ENCODE assay signal across 17 cellular contexts in the genomic region with DNA sequence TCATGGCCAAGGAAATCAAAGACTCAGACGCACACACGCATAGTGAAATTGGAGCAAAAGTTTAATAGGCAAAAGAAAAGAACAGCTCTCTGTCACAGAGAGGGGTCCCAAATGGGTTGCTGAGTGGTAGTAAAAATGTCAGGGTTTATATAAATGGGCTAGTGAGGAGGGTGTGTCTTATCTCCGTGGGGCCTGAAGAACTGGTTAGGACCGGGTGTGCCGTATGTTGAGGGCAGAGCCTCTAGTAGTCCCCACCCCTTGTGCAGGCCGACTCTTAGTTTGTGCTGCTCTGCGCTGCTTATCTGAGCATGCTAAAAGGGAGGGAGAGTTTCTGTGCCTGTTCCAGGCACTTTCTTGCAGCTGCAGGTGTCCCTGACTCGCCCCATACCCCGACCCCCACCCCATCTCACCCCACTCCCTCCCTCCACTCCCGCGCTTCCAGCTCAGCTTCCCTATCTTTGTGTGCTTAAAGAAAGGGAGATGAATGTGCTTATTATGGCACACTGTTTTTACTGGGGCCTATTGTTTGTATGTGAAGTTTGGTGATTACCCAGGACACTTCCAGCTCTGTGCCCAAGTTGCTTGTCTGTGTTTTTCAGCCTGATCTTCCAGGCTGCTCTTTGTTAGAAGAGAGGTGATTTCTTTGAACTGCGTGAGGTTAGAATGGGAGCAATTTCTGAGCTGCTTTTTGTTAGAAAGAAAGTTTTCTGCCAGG.
A peak's percentile ranks its signal among the peaks of the same experiment; 100 is the strongest.
DNase-seq lines count a peak whose midpoint lies in the region; ATAC-seq and TF ChIP-seq lines count a peak whose summit lies in the region.
"Had no signal": no experiment of that assay in that cellular context is flagged by ENCODE, and none has a peak within 500 bp of the region (broad histone marks: within the 10 kb centered on the region; RNA-seq: fewer than 3 reads in every experiment).

No MANE protein-coding gene starts in this region.

- no peak overlapping the region for H3K4me3 Mint-ChIP-seq in MCF 10A (ENCODE audit: unreplicated experiment)
- H3K4me3 Mint-ChIP-seq in stimulated activated memory B cell treated with anti-CD40 and anti-IgM and Interleukin-4, amounts not matched to agents 10 μg/mL and 1 μg/mL and 100 μg/mL, for 72 hours, result no peak overlapping the region
- H3K4me3 Mint-ChIP-seq: CD4-positive, alpha-beta memory T cell; immature natural killer cell had no signal

- DNase-seq in mammary epithelial cell (no peak), MCF 10A (ENCODE audit: unreplicated experiment) (no peak), mucosa of gallbladder (ENCODE audit: low spot score) (peak; percentile 42), ureter (ENCODE audit: low spot score) (peak; percentile 62), SHP77 treated with DMSO at 0.1 percent for 48 hours (lab: John Stamatoyannopoulos, UW) (no peak)
- DNase-seq in activated CD4-positive, alpha-beta T cell treated with anti-CD3 and anti-CD28 coated beads, Interleukin-2, amount 50 U/mL, for 48 hours, result no peak
- DNase-seq: activated naive CD4-positive, alpha-beta T cell treated with Interleukin-2 at 50 U/mL for 16 hours; CD4-positive, alpha-beta memory T cell; gastrocnemius medialis; immature natural killer cell; NCI-H1105; upper lobe of left lung had no signal

- no peak overlapping the region for H3K27ac Mint-ChIP-seq in MCF 10A (ENCODE audit: low read depth, unreplicated experiment)
- no peak overlapping the region for H3K27ac Mint-ChIP-seq in stimulated activated memory B cell treated with anti-CD40 and anti-IgM and Interleukin-4, amounts not matched to agents 10 μg/mL and 1 μg/mL and 100 μg/mL, for 72 hours
- H3K27ac Mint-ChIP-seq: CD4-positive, alpha-beta memory T cell; immature natural killer cell had no signal

- no peak overlapping the region for H3K4me2 ChIP-seq in mammary epithelial cell (ENCODE audit: insufficient read depth, low read depth, low read length)
- H3K4me2 ChIP-seq: A549 had no signal

- H3K36me3 ChIP-seq in mammary epithelial cell (ENCODE audit: insufficient read depth, low read length) (no peaks in the 10 kb centered on the region), ectodermal cell (ENCODE audit: control insufficient read depth, insufficient read depth, low read length) (no peaks in the 10 kb centered on the region)
- H3K36me3 ChIP-seq: breast epithelium, gastrocnemius medialis, upper lobe of left lung had no signal

- dilution Hi-C loops in mammary epithelial cell (cut with HindIII; ENCODE audit: low sequenced_read_pairs), result no loop called here

- no peaks in the 10 kb centered on the region for H3K36me3 Mint-ChIP-seq in MCF 10A (ENCODE audit: insufficient read depth, unreplicated experiment)
- no peaks in the 10 kb centered on the region for H3K36me3 Mint-ChIP-seq in stimulated activated memory B cell treated with anti-CD40 and anti-IgM and Interleukin-4, amounts not matched to agents 10 μg/mL and 1 μg/mL and 100 μg/mL, for 72 hours
- H3K36me3 Mint-ChIP-seq: CD4-positive, alpha-beta memory T cell; immature natural killer cell had no signal

- no peaks in the 10 kb centered on the region for H3K4me1 Mint-ChIP-seq in MCF 10A (ENCODE audit: insufficient read depth, unreplicated experiment)
- no peaks in the 10 kb centered on the region for H3K4me1 Mint-ChIP-seq in stimulated activated memory B cell treated with anti-CD40 and anti-IgM and Interleukin-4, amounts not matched to agents 10 μg/mL and 1 μg/mL and 100 μg/mL, for 72 hours
- H3K4me1 Mint-ChIP-seq: CD4-positive, alpha-beta memory T cell; immature natural killer cell had no signal

- H3K9me3 Mint-ChIP-seq in MCF 10A (ENCODE audit: unreplicated experiment), result peaks cover 12% of the 10 kb centered on the region
- H3K9me3 Mint-ChIP-seq in stimulated activated memory B cell treated with anti-CD40 and anti-IgM and Interleukin-4, amounts not matched to agents 10 μg/mL and 1 μg/mL and 100 μg/mL, for 72 hours, result peaks cover 6% of the 10 kb centered on the region

- in situ Hi-C loops in mammary epithelial cell (cut with MboI; ENCODE audit: low sequenced_read_pairs in 2 of 2), result no loop called here

- H3K4me1 ChIP-seq in mammary epithelial cell (ENCODE audit: insufficient read depth, low read length), result no peaks in the 10 kb centered on the region
- peaks cover 5% of the 10 kb centered on the region for H3K4me1 ChIP-seq in ectodermal cell (ENCODE audit: control insufficient read depth, insufficient read depth, low read length)
- H3K4me1 ChIP-seq: A549, breast epithelium, gastrocnemius medialis, upper lobe of left lung had no signal

- no peak overlapping the region for H3K27ac ChIP-seq in mammary epithelial cell (ENCODE audit: insufficient read depth, low read depth, low read length)
- H3K27ac ChIP-seq in ectodermal cell (ENCODE audit: insufficient read depth, low read depth, low read length, poor library complexity, severe bottlenecking), result peak overlapping the region; percentile 54
- H3K27ac ChIP-seq: A549, breast epithelium, gastrocnemius medialis, upper lobe of left lung had no signal

- no peak overlapping the region for H3K9ac ChIP-seq in mammary epithelial cell (ENCODE audit: insufficient read depth, low read length)

- no peaks in the 10 kb centered on the region for H3K9me3 ChIP-seq in mammary epithelial cell (replicated peaks; ENCODE audit: insufficient read depth, low read length)
- H3K9me3 ChIP-seq in ectodermal cell (ENCODE audit: control insufficient read depth, low read length), result no peaks in the 10 kb centered on the region
- H3K9me3 ChIP-seq: A549, gastrocnemius medialis had no signal

- no peak for ATAC-seq in stimulated activated memory B cell treated with anti-CD40 and anti-IgM and Interleukin-4, amounts not matched to agents 10 μg/mL and 1 μg/mL and 100 μg/mL, for 72 hours
- ATAC-seq: A549, gastrocnemius medialis, Panc1 had no signal

- H4K20me1 ChIP-seq in mammary epithelial cell (ENCODE audit: insufficient read depth, low read length), result no peaks in the 10 kb centered on the region

- 66% methylated on average over 7 of the region's 12 CpGs for WGBS in mammary epithelial cell (ENCODE audit: low coverage, missing lambda C conversion rate)
- 72 to 78% methylated on average over 8 to 9 of the region's 12 CpGs for WGBS in ectodermal cell, 2 experiments

- CTCF ChIA-PET in mammary epithelial cell (lab: Charles Lee; ENCODE audit: low non-redundant PET), result no interaction called here
- CTCF ChIA-PET in MCF 10A (lab: Yijun Ruan, JAX), result no interaction called here

- H3K4me3 ChIP-seq in mammary epithelial cell (replicated peaks in 1 of 3; ENCODE audit: insufficient read depth in 1 of 3, low read depth in 2 of 3, low read length in 3 of 3) (no peak overlapping the region), ectodermal cell (ENCODE audit: insufficient read depth, low read depth, low read length) (no peak overlapping the region)
- H3K4me3 ChIP-seq: A549, breast epithelium, gastrocnemius medialis, upper lobe of left lung had no signal

- intact Hi-C loops in mammary epithelial cell (cut with micrococcal nuclease), result no loop called here
- intact Hi-C loops in MCF 10A (cut with micrococcal nuclease), result no loop called here

- BruUV-seq in mammary epithelial cell (replicated peaks; lab: Mats Ljungman, UMichigan) (no TSS peak), MCF 10A (replicated peaks; lab: Mats Ljungman, UMichigan) (no TSS peak)

- no peaks in the 10 kb centered on the region for H3K79me2 ChIP-seq in mammary epithelial cell (ENCODE audit: insufficient read depth, low read length)

- H2AFZ ChIP-seq in mammary epithelial cell (ENCODE audit: low read depth, low read length), result peak overlapping the region; percentile 48

- no peaks in the 10 kb centered on the region for H3K27me3 Mint-ChIP-seq in MCF 10A (ENCODE audit: insufficient read depth, unreplicated experiment)
- H3K27me3 Mint-ChIP-seq in stimulated activated memory B cell treated with anti-CD40 and anti-IgM and Interleukin-4, amounts not matched to agents 10 μg/mL and 1 μg/mL and 100 μg/mL, for 72 hours, result no peaks in the 10 kb centered on the region
- H3K27me3 Mint-ChIP-seq: CD4-positive, alpha-beta memory T cell had no signal

- POLR2A ChIA-PET in MCF 10A (lab: Yijun Ruan, JAX), result no interaction called here

- TF ChIP-seq CTCF in mammary epithelial cell (conservative IDR thresholded peaks at IDR 0.05 in 1 of 2, IDR thresholded peaks at IDR 0.05 in 1 of 2; ENCODE audit: extremely low read depth in 1 of 2, insufficient read depth in 1 of 2, low read depth in 1 of 2, low read length in 2 of 2) (no peak), MCF 10A (IDR thresholded peaks at IDR 0.05; ENCODE audit: unreplicated experiment) (no peak)

- H3K27me3 ChIP-seq in mammary epithelial cell (ENCODE audit: insufficient read depth, low read length), result no peaks in the 10 kb centered on the region
- no peaks in the 10 kb centered on the region for H3K27me3 ChIP-seq in ectodermal cell (ENCODE audit: control insufficient read depth, insufficient read depth, low read length, poor library complexity, severe bottlenecking)
- H3K27me3 ChIP-seq: breast epithelium, gastrocnemius medialis, upper lobe of left lung had no signal

Comparison
In these comparisons a context has a peak if more than half of its experiments do, and no peak if none do; other contexts are left out.
1. DNase-seq: peak in mucosa of gallbladder (single experiment) and ureter (single experiment); none in mammary epithelial cell (single experiment), MCF 10A (single experiment), activated CD4-positive, alpha-beta T cell treated with anti-CD3 and anti-CD28 coated beads, Interleukin-2, amount 50 U/mL, for 48 hours (0 of 2) and SHP77 treated with DMSO at 0.1 percent for 48 hours (single experiment).